In the genomic region with DNA sequence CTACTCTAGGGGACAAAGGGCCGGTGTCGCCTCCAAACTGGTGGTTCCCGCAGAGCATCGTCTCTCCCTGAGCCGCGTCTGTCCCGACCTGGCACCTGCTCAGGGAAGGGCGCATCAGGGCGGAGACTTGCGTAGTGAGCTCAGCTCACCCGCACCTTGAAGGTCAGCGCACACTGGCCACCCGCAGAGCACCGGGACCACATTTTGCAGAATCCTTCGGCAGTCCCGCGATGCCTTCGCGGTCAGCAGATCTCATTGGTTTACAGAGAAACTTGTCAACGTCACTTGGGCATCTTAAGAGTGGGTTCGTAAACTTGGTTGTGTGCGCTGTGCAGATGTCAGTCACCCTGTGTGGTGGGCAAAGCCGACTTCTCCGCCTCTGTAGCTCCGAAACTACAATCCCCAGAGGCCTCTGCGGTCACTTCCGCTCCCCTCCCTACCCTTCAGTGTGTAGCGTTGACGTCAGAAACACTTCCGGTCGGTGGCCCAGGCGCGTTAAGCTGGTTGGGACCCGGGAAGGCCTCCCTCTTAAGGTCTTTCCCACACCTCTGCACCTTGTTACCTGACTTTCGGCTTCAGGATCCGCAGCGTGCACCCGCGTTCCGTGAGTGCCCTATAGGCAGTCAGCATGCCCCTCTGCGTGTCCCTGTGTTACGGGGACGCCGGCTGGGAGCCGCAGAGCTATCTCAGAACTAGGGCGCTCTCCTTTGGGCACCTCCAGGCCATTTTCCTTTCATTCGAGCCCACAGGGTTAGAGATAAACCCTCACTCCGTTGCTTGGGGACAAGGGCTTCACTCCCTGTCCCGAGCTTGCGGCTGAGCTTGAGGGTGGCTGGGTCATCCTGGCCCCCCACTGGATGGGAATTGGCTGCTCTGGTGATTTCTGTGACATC, we compare ENCODE assay signal across 8 cellular contexts. TPM values are rescaled to one million over a fixed set of nuclear protein-coding genes. Genes with fewer than 3 reads are reported as not detected.
DNase-seq lines count a peak whose midpoint lies in the region; ATAC-seq and TF ChIP-seq lines count a peak whose summit lies in the region.

No MANE protein-coding gene starts in this region.

- H2BK5ac ChIP-seq in IMR-90 (ENCODE audit: low read depth, low read length, poor library complexity, severe bottlenecking), result peak overlapping the region; percentile 15

- no peaks in the 10 kb centered on the region for H4K20me1 ChIP-seq in IMR-90 (ENCODE audit: insufficient read depth, low read length)

- peak; percentile 80 for ATAC-seq in GM19035 (IDR thresholded peaks at IDR 0.05; ENCODE audit: unreplicated experiment)
- peak; percentile 97 for ATAC-seq in IMR-90 (ENCODE audit: low read depth)
- ATAC-seq in heart right ventricle, result peak; percentile 97 to 99 (median 99)

- H2BK120ac ChIP-seq in IMR-90 (ENCODE audit: low read depth, low read length), result no peak overlapping the region

- H3K4me1 ChIP-seq in IMR-90 (ENCODE audit: control insufficient read depth, insufficient read depth, low read length), result peaks cover 7% of the 10 kb centered on the region
- peaks cover 2 to 51% (median 27%) of the 10 kb centered on the region in 9 donors for H3K4me1 ChIP-seq in heart right ventricle
- H3K4me1 ChIP-seq in tibial nerve, result peaks cover 0 to 25% (median 9%) of the 10 kb centered on the region in 4 donors

- H3K4me3 ChIP-seq in IMR-90 (ENCODE audit: insufficient read depth, low read depth, low read length) (peak overlapping the region; percentile 55), heart right ventricle (peak overlapping the region; percentile 58 to 98 (median 78)), tibial nerve (peak overlapping the region; percentile 66 to 89 (median 74))

- peak overlapping the region; percentile 96 for H3K4me2 ChIP-seq in IMR-90 (ENCODE audit: low read depth, low read length)

- H2AFZ ChIP-seq in IMR-90 (replicated peaks; ENCODE audit: low read length, poor library complexity), result peak overlapping the region; percentile 100

- no peak overlapping the region for H2BK15ac ChIP-seq in IMR-90 (ENCODE audit: low read depth, low read length)

- intact Hi-C loops in IMR-90 (cut with micrococcal nuclease), result loop anchor here (5.0 kb wide), 1 partner anchor 133 kb away; the partner anchor contains the start of genes ZNF569 and ZNF570
- intact Hi-C loops in heart right ventricle (cut with DNase I), result loop anchor here in 5 of 10 donors (1.0 to 10.0 kb wide), 6 partner anchors 14 to 133 kb away; partner anchors contain the start of genes ZNF569 (in 3 of the 5), ZNF527 (in 2 of the 5), ZNF570 (in 2 of the 5) and ZNF383 (in 1 of the 5)

- in situ Hi-C loops in ACHN (cut with HindIII; ENCODE audit: low pct_ligation_motif_present, low pct_unique_long_range_greater_than_20kb, low sequenced_read_pairs), result no loop called here
- in situ Hi-C loops in IMR-90 (cut with MboI; ENCODE audit: low sequenced_read_pairs), result no loop called here

- peak overlapping the region; percentile 93 for H2AK9ac ChIP-seq in IMR-90 (replicated peaks; ENCODE audit: low read depth, low read length, poor library complexity)

- CTCF ChIA-PET in IMR-90 (lab: Yijun Ruan, JAX), result interaction anchor here (0.6 to 1.0 kb wide), 2 partner anchors 17 to 60 kb away, joined by 3 read pairs; no protein-coding TSS in a partner anchor

- H3K9me1 ChIP-seq in IMR-90 (ENCODE audit: insufficient read depth, low read length), result peaks cover 4% of the 10 kb centered on the region

- WGBS in IMR-90 (ENCODE audit: extremely low coverage in 2 of 2, insufficient read length in 1 of 2), 2 experiments, result 7% methylated on average over 32 of the region's 50 CpGs; no CpG with 5 or more reads in 1 of the 2 experiments
- WGBS in heart right ventricle, 2 donors, result 1 to 2% methylated on average over 50 of the region's 50 CpGs
- WGBS in tibial nerve, 2 donors, result 8 to 12% methylated on average over 49 to 50 of the region's 50 CpGs

- H3K9ac ChIP-seq in IMR-90 (ENCODE audit: low read depth, low read length), result peak overlapping the region; percentile 82

- peak overlapping the region; percentile 87 for H3K23ac ChIP-seq in IMR-90 (ENCODE audit: low read depth, low read length)

- peaks cover 10 to 29% of the 10 kb centered on the region in 2 experiments; a peak in 3 of 4 replicates for H3K79me1 ChIP-seq in IMR-90 (ENCODE audit: low read depth in 1 of 2, low read length in 2 of 2)

- H3K14ac ChIP-seq in IMR-90 (replicated peaks; ENCODE audit: low read depth, low read length), result peak overlapping the region; percentile 93

- H3K36me3 ChIP-seq in IMR-90 (ENCODE audit: control insufficient read depth, insufficient read depth, low read length), result peaks cover 3% of the 10 kb centered on the region; the same call in 1 of the 2 replicates
- peaks cover 0 to 26% (median 0%) of the 10 kb centered on the region in 9 donors for H3K36me3 ChIP-seq in heart right ventricle
- H3K36me3 ChIP-seq in tibial nerve, result peaks cover 0 to 40% (median 0%) of the 10 kb centered on the region in 3 donors

- DNase-seq in ACHN (peak; percentile 80), IMR-90 (peak; percentile 86), SKM-1 treated with dmso at 0.1 percent for 144 hours (lab: John Stamatoyannopoulos, UW; ENCODE audit: unreplicated experiment) (peak; percentile 44), amniotic stem cell (lab: John Stamatoyannopoulos, UW) (peak; percentile 78), heart right ventricle (peak; percentile 90 to 95), pons (ENCODE audit: low spot score) (peak; percentile 97), tibial nerve (ENCODE audit: low spot score in 2 of 2) (peak; percentile 76 to 90)

- BruUV-seq in IMR-90 (replicated peaks; lab: Mats Ljungman, UMichigan), result TSS peak; percentile 6

- H3K56ac ChIP-seq in IMR-90 (ENCODE audit: extremely low read depth, insufficient read depth, low read length), result peak overlapping the region; percentile 67

- dilution Hi-C loops in IMR-90 (cut with HindIII; ENCODE audit: low sequenced_read_pairs, unreplicated experiment), result no loop called here

- TF ChIP-seq CTCF in IMR-90 (conservative IDR thresholded peaks at IDR 0.05; ENCODE audit: low read depth, low read length) (no peak), heart right ventricle (IDR thresholded peaks at IDR 0.05) (no peak), tibial nerve (IDR thresholded peaks at IDR 0.05) (no peak)

- H3K4ac ChIP-seq in IMR-90 (ENCODE audit: low read depth, low read length), result peak overlapping the region; percentile 87

- H2AK5ac ChIP-seq in IMR-90 (ENCODE audit: low read depth, low read length), result peak overlapping the region; percentile 85

- no peak for TF ChIP-seq RAD21 in IMR-90 (IDR thresholded peaks at IDR 0.05; ENCODE audit: low read length)

- H4K8ac ChIP-seq in IMR-90 (ENCODE audit: low read depth in 2 of 2, low read length in 2 of 2), result peak overlapping the region; percentile 65 to 95; a peak in 3 of 4 replicates

- TF ChIP-seq POLR2A in IMR-90 (IDR thresholded peaks at IDR 0.05; ENCODE audit: low read depth, low read length), result peak; percentile 41; the same call in 1 of the 2 replicates
- peak in 1 of 2 donors; percentile 48 for TF ChIP-seq POLR2A in tibial nerve (IDR thresholded peaks at IDR 0.05)

- H4K91ac ChIP-seq in IMR-90 (ENCODE audit: insufficient read depth, low read depth, low read length), result peak overlapping the region; percentile 55; the same call in 1 of the 2 replicates

- H3K9me3 ChIP-seq in IMR-90 (ENCODE audit: control insufficient read depth, insufficient read depth, low read length), result no peaks in the 10 kb centered on the region
- H3K9me3 ChIP-seq in heart right ventricle, result peaks cover 0 to 6% (median 0%) of the 10 kb centered on the region in 11 donors
- H3K9me3 ChIP-seq in tibial nerve, result no peaks in the 10 kb centered on the region

- H3K27ac ChIP-seq in IMR-90 (ENCODE audit: insufficient read depth, low read length) (peak overlapping the region; percentile 47), heart right ventricle (peak overlapping the region; percentile 5 to 94 (median 88)), tibial nerve (peak overlapping the region; percentile 81 to 88 (median 84))

- no peak overlapping the region for H3K18ac ChIP-seq in IMR-90 (ENCODE audit: low read depth, low read length)

- H4K5ac ChIP-seq in IMR-90 (ENCODE audit: low read depth, low read length), result peak overlapping the region; percentile 52

- POLR2A ChIA-PET in IMR-90 (lab: Charles Lee; ENCODE audit: unreplicated experiment), result no interaction called here

- TF ChIP-seq EP300 in tibial nerve (IDR thresholded peaks at IDR 0.05), result peak; percentile 82 to 89

- no peaks in the 10 kb centered on the region for H3K27me3 ChIP-seq in IMR-90 (ENCODE audit: control insufficient read depth, insufficient read depth, low read length)
- no peaks in the 10 kb centered on the region for H3K27me3 ChIP-seq in heart right ventricle
- no peaks in the 10 kb centered on the region for H3K27me3 ChIP-seq in tibial nerve

- no peak overlapping the region for H2BK20ac ChIP-seq in IMR-90 (ENCODE audit: low read depth, low read length)

TF ChIP-seq in IMR-90, 13 proteins besides CTCF, POLR2A, EP300 and RAD21:
- TF ChIP-seq ELK1 (IDR thresholded peaks at IDR 0.05; ENCODE audit: borderline replicate concordance, low read depth, low read length) (0 out of 2 replicates have a peak, but pooled peaks have one; percentile 84), MAZ (IDR thresholded peaks at IDR 0.05; ENCODE audit: borderline replicate concordance, low read depth, low read length) (peak; percentile 95; the same call in 1 of the 2 replicates), SMC3 (IDR thresholded peaks at IDR 0.05; ENCODE audit: low read depth, low read length) (no peak), CEBPB (IDR thresholded peaks at IDR 0.05; ENCODE audit: low read depth, low read length) (no peak), MXI1 (IDR thresholded peaks at IDR 0.05; ENCODE audit: borderline replicate concordance, low read depth, low read length) (0 out of 2 replicates have a peak, but pooled peaks have one; percentile 37), RCOR1 (IDR thresholded peaks at IDR 0.05; ENCODE audit: insufficient replicate concordance, low read length) (no peak), RFX5 (IDR thresholded peaks at IDR 0.05; ENCODE audit: low read depth, low read length) (no peak)
TF ChIP-seq in IMR-90: peak in this region for 3.

RNA-seq across cellular contexts. Expression of gene ZNF527, which starts 36.5 kb away (rescaled TPM):
- total RNA-seq in IMR-90 (2012; rRNA removed), result 3.6 and 5.0 TPM in 2 replicates
- 1.5 and 1.9 TPM in 2 replicates for polyA plus RNA-seq in IMR-90 (2012; rRNA removed)
- 0.42 and 1.0 TPM in 2 replicates for polyA plus RNA-seq in IMR-90 (2012; cell fraction: cytosol; rRNA removed)
- 1.5 and 5.0 TPM in 2 replicates for polyA plus RNA-seq in IMR-90 (2012; cell fraction: nucleus; rRNA removed; ENCODE audit: low replicate concordance)
- 1 to 10 TPM; 3.6 to 7.9 (median 6.1) TPM for total RNA-seq in heart right ventricle
- polyA plus RNA-seq in heart right ventricle, result 1 to 10 TPM; 2.5 to 4.7 TPM
- 10 to 100 TPM in 1 of 4 donors, 1 to 10 TPM in 3; 6.3 to 13.5 (median 9.0) TPM for total RNA-seq in tibial nerve

Comparison
In these comparisons a context has a peak if more than half of its experiments do, and no peak if none do; other contexts are left out.
1. Peak in every context shown above with its lines: DNase-seq, ATAC-seq, H3K4me3 ChIP-seq and H3K27ac ChIP-seq.
2. DNase-seq: peak in every context shown above with its lines; median percentile 97 in pons; 92 in heart right ventricle; 86 in IMR-90; 83 in tibial nerve; 80 in ACHN; 78 in amniotic stem cell; 44 in SKM-1 treated with dmso at 0.1 percent for 144 hours.